ENCODE assay signal across 10 cellular contexts in the genomic region with DNA sequence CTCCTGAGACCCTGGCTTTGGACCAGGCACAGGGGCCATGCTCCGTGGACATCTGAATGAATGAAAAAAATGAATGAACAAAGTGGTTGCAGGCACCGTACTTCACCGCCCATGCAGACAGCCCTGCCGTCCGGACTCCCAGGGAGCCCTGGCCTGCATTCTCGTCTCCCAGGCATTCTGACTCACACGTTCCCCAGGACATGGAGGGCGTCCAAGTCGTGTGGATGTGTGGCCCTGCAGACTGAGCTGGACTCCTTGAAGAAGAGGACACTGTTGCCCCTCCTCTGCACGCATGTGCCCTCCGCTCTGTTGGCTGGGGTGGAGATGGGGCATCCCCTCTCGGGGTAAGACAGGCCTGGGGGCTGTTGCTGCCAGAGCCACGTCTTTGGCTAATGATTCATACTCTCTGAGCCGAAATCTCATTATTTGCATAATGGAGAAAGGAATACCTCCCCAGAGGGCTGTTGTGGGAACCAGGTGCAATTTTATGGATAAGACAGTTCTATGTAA. TPM values are rescaled to one million over a fixed set of nuclear protein-coding genes. Genes with fewer than 3 reads are reported as not detected.
DNase-seq lines count a peak whose midpoint lies in the region; ATAC-seq and TF ChIP-seq lines count a peak whose summit lies in the region.
"Had no signal": no experiment of that assay in that cellular context is flagged by ENCODE, and none has a peak within 500 bp of the region (broad histone marks: within the 10 kb centered on the region; RNA-seq: fewer than 3 reads in every experiment).

No MANE protein-coding gene starts in this region.

- H3K27ac ChIP-seq in SK-N-SH (ENCODE audit: low read depth in 2 of 2, low read length in 1 of 2) (peak overlapping the region in 1 of 2 experiments; percentile 76; a peak in 2 of 4 replicates), right atrium auricular region (no peak overlapping the region)
- H3K27ac ChIP-seq: SK-N-MC had no signal

- CTCF ChIA-PET in SK-N-SH (lab: Yijun Ruan, JAX), result interaction anchor here (0.6 kb wide), 1 partner anchor 102 kb away, joined by 3 read pairs; no protein-coding TSS in a partner anchor
- CTCF ChIA-PET in activated CD8-positive, alpha-beta memory T cell treated with anti-CD3 and anti-CD28 coated beads, Interleukin-2, amount 10 ng/mL, durations not matched to agents 7 days and 5 days (lab: Charles Lee), result no interaction called here

- H3K4me1 ChIP-seq in SK-N-SH (ENCODE audit: control insufficient read depth in 1 of 2, insufficient read depth in 2 of 2, low read depth in 1 of 2, low read length in 1 of 2) (peaks cover 12 to 15% of the 10 kb centered on the region in 2 experiments; a peak in 2 of 4 replicates), right atrium auricular region (peaks cover 0 to 15% of the 10 kb centered on the region in 2 donors)

- TF ChIP-seq CTCF in SK-N-SH (IDR thresholded peaks at IDR 0.05) (no peak), right atrium auricular region (IDR thresholded peaks at IDR 0.05) (no peak)

- TF ChIP-seq EP300 in SK-N-SH (IDR thresholded peaks at IDR 0.05; ENCODE audit: borderline replicate concordance in 1 of 2, low read depth in 1 of 2, low read length in 1 of 2), result peak in 1 of 2 experiments; percentile 25; a peak in 1 of 4 replicates

- no peaks in the 10 kb centered on the region for H3K4me1 Mint-ChIP-seq in activated CD8-positive, alpha-beta memory T cell treated with anti-CD3 and anti-CD28 coated beads, Interleukin-2, amount 10 ng/mL, durations not matched to agents 7 days and 5 days

- H3K4me2 ChIP-seq in SK-N-SH, result peak overlapping the region; percentile 26; the same call in 1 of the 2 replicates

- H4K20me1 ChIP-seq in SK-N-SH (ENCODE audit: insufficient read depth), result no peaks in the 10 kb centered on the region

- no peak overlapping the region for H3K27ac Mint-ChIP-seq in activated CD8-positive, alpha-beta memory T cell treated with anti-CD3 and anti-CD28 coated beads, Interleukin-2, amount 10 ng/mL, durations not matched to agents 7 days and 5 days
- H3K27ac Mint-ChIP-seq: dendritic cell treated with granulocyte-macrophage colony-stimulating factor and Interleukin-4, amounts not matched to agents 40 ng/mL and 50 ng/mL, for 4 days had no signal

- no peaks in the 10 kb centered on the region for H3K27me3 ChIP-seq in SK-N-SH (ENCODE audit: insufficient read depth)
- H3K27me3 ChIP-seq in right atrium auricular region, result no peaks in the 10 kb centered on the region

- H3K36me3 ChIP-seq in SK-N-SH (replicated peaks in 1 of 2; ENCODE audit: control insufficient read depth in 1 of 2, insufficient read depth in 2 of 2, low read length in 1 of 2), result no peaks in the 10 kb centered on the region
- H3K36me3 ChIP-seq in right atrium auricular region, result no peaks in the 10 kb centered on the region

- no peak overlapping the region for H3K4me3 ChIP-seq in SK-N-SH (ENCODE audit: low read depth in 2 of 2, low read length in 1 of 2)
- H3K4me3 ChIP-seq in right atrium auricular region, result no peak overlapping the region
- H3K4me3 ChIP-seq: SK-N-MC had no signal

- TF ChIP-seq RAD21 in SK-N-SH (IDR thresholded peaks at IDR 0.05; ENCODE audit: low read length), result no peak

- no peaks in the 10 kb centered on the region for H3K9me2 ChIP-seq in SK-N-SH

- POLR2A ChIA-PET in SK-N-SH (lab: Yijun Ruan, JAX), result no interaction called here

- no peak for ATAC-seq in activated CD8-positive, alpha-beta memory T cell treated with anti-CD3 and anti-CD28 coated beads, Interleukin-2, amount 10 ng/mL, durations not matched to agents 7 days and 5 days
- ATAC-seq in GM21529 (IDR thresholded peaks at IDR 0.05; ENCODE audit: unreplicated experiment) (no peak), HG03432 (IDR thresholded peaks at IDR 0.05; ENCODE audit: unreplicated experiment) (no peak)

- DNase-seq in HCEC 1CT (peak; percentile 85), SK-N-SH (peak; percentile 49), right atrium auricular region (ENCODE audit: low spot score) (peak; percentile 82), stromal cell of bone marrow (ENCODE audit: low read depth) (peak; percentile 93), NCI-H146 (lab: John Stamatoyannopoulos, UW) (no peak)
- DNase-seq in activated CD8-positive, alpha-beta memory T cell treated with anti-CD3 and anti-CD28 coated beads, Interleukin-2, amount 10 ng/mL, durations not matched to agents 7 days and 5 days, result no peak

- H3F3A ChIP-seq in SK-N-SH (replicated peaks; ENCODE audit: insufficient read depth), result peaks cover 16% of the 10 kb centered on the region

- no peaks in the 10 kb centered on the region for H3K27me3 Mint-ChIP-seq in activated CD8-positive, alpha-beta memory T cell treated with anti-CD3 and anti-CD28 coated beads, Interleukin-2, amount 10 ng/mL, durations not matched to agents 7 days and 5 days
- H3K27me3 Mint-ChIP-seq: dendritic cell treated with granulocyte-macrophage colony-stimulating factor and Interleukin-4, amounts not matched to agents 40 ng/mL and 50 ng/mL, for 4 days had no signal

- peaks cover 2% of the 10 kb centered on the region for H3K36me3 Mint-ChIP-seq in activated CD8-positive, alpha-beta memory T cell treated with anti-CD3 and anti-CD28 coated beads, Interleukin-2, amount 10 ng/mL, durations not matched to agents 7 days and 5 days

- 6% methylated on average over 13 of the region's 14 CpGs for WGBS in SK-N-SH (ENCODE audit: low lambda C conversion rate)

- no peaks in the 10 kb centered on the region for H3K9me3 Mint-ChIP-seq in activated CD8-positive, alpha-beta memory T cell treated with anti-CD3 and anti-CD28 coated beads, Interleukin-2, amount 10 ng/mL, durations not matched to agents 7 days and 5 days (ENCODE audit: low read depth)

- H3K9me3 ChIP-seq in SK-N-SH, result no peaks in the 10 kb centered on the region
- H3K9me3 ChIP-seq in right atrium auricular region, result peaks cover 5 to 12% of the 10 kb centered on the region in 2 donors

- H3K79me2 ChIP-seq in SK-N-SH (ENCODE audit: insufficient read depth), result no peaks in the 10 kb centered on the region

- no peak overlapping the region for H3K4me3 Mint-ChIP-seq in activated CD8-positive, alpha-beta memory T cell treated with anti-CD3 and anti-CD28 coated beads, Interleukin-2, amount 10 ng/mL, durations not matched to agents 7 days and 5 days
- H3K4me3 Mint-ChIP-seq: dendritic cell treated with granulocyte-macrophage colony-stimulating factor and Interleukin-4, amounts not matched to agents 40 ng/mL and 50 ng/mL, for 4 days had no signal

- no peak overlapping the region for H3K9ac ChIP-seq in SK-N-SH

- peak overlapping the region; percentile 56; the same call in 1 of the 2 replicates for H2AFZ ChIP-seq in SK-N-SH (ENCODE audit: low read depth)

TF ChIP-seq in SK-N-SH, 30 proteins besides CTCF, POLR2A, EP300 and RAD21:
- no peak for TF ChIP-seq RCOR1 (IDR thresholded peaks at IDR 0.05; ENCODE audit: low read length)
- TF ChIP-seq JUND (IDR thresholded peaks at IDR 0.05), result peak; percentile 64
- TF ChIP-seq GABPA (IDR thresholded peaks at IDR 0.05; ENCODE audit: low read depth), result no peak
- TF ChIP-seq, protein P1, sequence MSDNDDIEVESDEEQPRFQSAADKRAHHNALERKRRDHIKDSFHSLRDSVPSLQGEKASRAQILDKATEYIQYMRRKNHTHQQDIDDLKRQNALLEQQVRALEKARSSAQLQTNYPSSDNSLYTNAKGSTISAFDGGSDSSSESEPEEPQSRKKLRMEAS (IDR thresholded peaks at IDR 0.05; ENCODE audit: low read depth), result peak; percentile 35; the same call in 1 of the 2 replicates
- TF ChIP-seq NFIC (IDR thresholded peaks at IDR 0.05; ENCODE audit: borderline replicate concordance), result peak; percentile 78
- TF ChIP-seq TCF12 (IDR thresholded peaks at IDR 0.05), result peak; percentile 45; the same call in 1 of the 2 replicates
- peak; percentile 73; the same call in 1 of the 2 replicates for TF ChIP-seq FOSL2 (IDR thresholded peaks at IDR 0.05; ENCODE audit: borderline replicate concordance, low read depth)

RNA-seq across cellular contexts. Expression of a gene that starts 49.7 kb away (rescaled TPM):
- polyA plus RNA-seq in SK-N-SH (2012; rRNA removed), result 14.7 and 16.1 TPM in 2 replicates
- 11.9 and 15.7 TPM in 2 replicates for polyA plus RNA-seq in SK-N-SH (2012; cell fraction: cytosol; rRNA removed)
- 13.5 and 13.9 TPM in 2 replicates for polyA plus RNA-seq in SK-N-SH (2012; cell fraction: nucleus; rRNA removed)
- 10 to 100 TPM; 22.1 to 30.0 TPM for total RNA-seq in right atrium auricular region
- total RNA-seq in activated CD8-positive, alpha-beta memory T cell treated with anti-CD3 and anti-CD28 coated beads, Interleukin-2, amount 10 ng/mL, durations not matched to agents 7 days and 5 days, result 1 to 10 TPM; 7.1 to 7.5 TPM

Comparison
In these comparisons a context has a peak if more than half of its experiments do, and no peak if none do; other contexts are left out.
1. DNase-seq: peak in HCEC 1CT (single experiment), SK-N-SH (single experiment), right atrium auricular region (single experiment) and stromal cell of bone marrow (single experiment); none in activated CD8-positive, alpha-beta memory T cell treated with anti-CD3 and anti-CD28 coated beads, Interleukin-2, amount 10 ng/mL, durations not matched to agents 7 days and 5 days (single experiment) and NCI-H146 (single experiment).